10 cellular contexts compared by ENCODE assay signal in the genomic region with DNA sequence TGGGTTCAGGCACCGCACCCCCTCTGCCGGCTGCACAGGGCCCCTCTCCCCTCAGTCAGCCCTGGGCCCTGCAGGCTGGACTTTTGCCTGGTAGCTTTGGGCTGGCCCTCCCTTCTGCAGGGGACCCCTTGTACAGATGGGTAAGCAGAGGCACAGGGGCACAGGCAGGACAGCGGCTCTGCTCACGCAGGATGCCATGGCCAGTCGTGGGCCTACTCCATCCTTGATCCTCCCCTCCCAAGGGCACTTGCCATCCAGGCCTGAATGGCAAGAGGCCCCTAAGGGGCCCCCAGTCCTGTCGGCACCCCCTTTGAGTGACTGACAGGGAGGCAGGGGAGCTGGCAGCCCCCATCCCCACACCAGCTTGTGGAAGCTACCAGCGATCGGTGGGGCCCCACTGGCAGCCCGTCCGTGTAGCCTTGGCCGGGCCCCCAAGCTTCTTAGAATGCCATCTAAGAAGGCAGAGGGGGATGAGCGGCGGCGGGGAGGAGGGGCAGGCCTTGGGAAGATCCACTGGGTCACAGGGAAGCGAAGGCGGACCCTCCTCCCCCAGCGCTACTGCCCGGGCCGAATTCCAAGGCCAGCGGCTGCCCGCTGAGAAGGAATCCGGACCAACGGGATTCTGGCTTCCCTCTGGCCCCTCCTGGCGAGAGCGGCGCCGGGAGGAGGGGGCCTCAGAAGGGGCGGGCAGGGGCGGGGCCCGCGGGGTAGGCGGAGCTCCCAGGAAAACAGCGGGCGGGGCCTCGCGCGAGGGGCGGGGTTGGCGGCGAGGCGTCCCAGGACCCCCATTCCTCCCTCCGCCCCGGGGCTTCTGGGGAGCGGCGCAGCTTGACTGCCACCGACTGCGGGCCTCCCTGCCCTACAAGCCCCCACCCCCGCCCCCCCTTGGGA. TPM values are rescaled to one million over a fixed set of nuclear protein-coding genes. Genes with fewer than 3 reads are reported as not detected.
A peak's percentile ranks its signal among the peaks of the same experiment; 100 is the strongest.
DNase-seq lines count a peak whose midpoint lies in the region; ATAC-seq and TF ChIP-seq lines count a peak whose summit lies in the region.
"Had no signal": no experiment of that assay in that cellular context is flagged by ENCODE, and none has a peak within 500 bp of the region (broad histone marks: within the 10 kb centered on the region; RNA-seq: fewer than 3 reads in every experiment).

No MANE protein-coding gene starts in this region.

- TF ChIP-seq RAD21 in neural cell (conservative IDR thresholded peaks at IDR 0.05): no peak

- H2AFZ ChIP-seq in ACC112 (ENCODE audit: low read length, unreplicated experiment): peak overlapping the region; percentile 14
- no peak overlapping the region for H2AFZ ChIP-seq in neural cell (ENCODE audit: low read depth, low read length)

- no peak overlapping the region for H3K9ac ChIP-seq in neural cell (ENCODE audit: low read length)
- H3K9ac ChIP-seq: KMS-11 had no signal

- no peaks in the 10 kb centered on the region for H3F3A ChIP-seq in neural cell (ENCODE audit: insufficient read depth, low read length, poor library complexity, severe bottlenecking)

- ATAC-seq in activated CD4-positive, CD25-positive, alpha-beta regulatory T cell treated with anti-CD3 and anti-CD28 coated beads, Interleukin-2, amount 50 U/mL, for 24 hours: no peak

- TF ChIP-seq CTCF in Peyer's patch (IDR thresholded peaks at IDR 0.05) (no peak), foreskin fibroblast (IDR thresholded peaks at IDR 0.05; ENCODE audit: low read depth, low read length) (no peak), neural cell (IDR thresholded peaks at IDR 0.05; ENCODE audit: poor library complexity, severe bottlenecking) (no peak)

- H4K20me1 ChIP-seq in neural cell (ENCODE audit: insufficient read depth): no peaks in the 10 kb centered on the region

- H3K36me3 ChIP-seq in ACC112 (ENCODE audit: insufficient read depth, low read length): no peaks in the 10 kb centered on the region
- H3K36me3 ChIP-seq in Peyer's patch: no peaks in the 10 kb centered on the region
- no peaks in the 10 kb centered on the region for H3K36me3 ChIP-seq in neural cell (ENCODE audit: insufficient read depth, low read length)

- peaks cover under 1% of the 10 kb centered on the region for H3K4me1 ChIP-seq in ACC112 (ENCODE audit: control insufficient read depth, insufficient read depth, low read length, unreplicated experiment)
- peaks cover 0 to 27% (median 0%) of the 10 kb centered on the region in 4 donors for H3K4me1 ChIP-seq in Peyer's patch

- H3K9me3 ChIP-seq in Peyer's patch (no peaks in the 10 kb centered on the region), neural cell (ENCODE audit: low read length) (no peaks in the 10 kb centered on the region)

- TF ChIP-seq POLR2A in Peyer's patch (IDR thresholded peaks at IDR 0.05): no peak

- DNase-seq in Peyer's patch: peak in 1 of 3 donors; percentile 72
- DNase-seq in foreskin fibroblast: peak in 1 of 2 donors; percentile 74
- DNase-seq in GM19240 (ENCODE audit: insufficient read length, low spot score): no peak
- no peak for DNase-seq in activated T-cell treated with anti-CD3 and anti-CD28 coated beads, Interleukin-2, amount 50 U/mL, for 48 hours
- DNase-seq in NAMALWA (ENCODE audit: low spot score): no peak
- DNase-seq: DND-41 had no signal

- H3K27me3 ChIP-seq in ACC112 (ENCODE audit: insufficient read depth, low read length) (no peaks in the 10 kb centered on the region), Peyer's patch (no peaks in the 10 kb centered on the region), neural cell (ENCODE audit: insufficient read depth, low read depth, low read length) (no peaks in the 10 kb centered on the region)

- peak overlapping the region; percentile 69 for H3K4me3 ChIP-seq in ACC112 (ENCODE audit: low read depth, low read length)
- H3K4me3 ChIP-seq in Peyer's patch: peak overlapping the region; percentile 9 to 61 (median 43)
- H3K4me3 ChIP-seq in foreskin fibroblast (ENCODE audit: low read depth in 1 of 2, low read length in 2 of 2): peak overlapping the region; percentile 38 to 50
- peak overlapping the region; percentile 50 for H3K4me3 ChIP-seq in neural cell (ENCODE audit: low read length)

- H3K9me2 ChIP-seq in neural cell (ENCODE audit: insufficient read depth, low read length): no peaks in the 10 kb centered on the region

- H3K79me2 ChIP-seq in ACC112 (ENCODE audit: control insufficient read depth, insufficient read depth, low read length, unreplicated experiment) (no peaks in the 10 kb centered on the region), neural cell (replicated peaks; ENCODE audit: insufficient read depth, low read length) (no peaks in the 10 kb centered on the region)

- no peak overlapping the region for H3K4me2 ChIP-seq in neural cell (ENCODE audit: low read length)
- H3K4me2 ChIP-seq: KMS-11 had no signal

- TF ChIP-seq EP300 in neural cell (conservative IDR thresholded peaks at IDR 0.05; ENCODE audit: poor library complexity, severe bottlenecking): no peak

- H3K27ac ChIP-seq in ACC112 (ENCODE audit: low read depth, low read length) (no peak overlapping the region), Peyer's patch (peak overlapping the region; percentile 25 to 86 (median 65)), neural cell (ENCODE audit: low read length) (no peak overlapping the region)
- H3K27ac ChIP-seq: KMS-11 had no signal

TF ChIP-seq in neural cell, 6 proteins besides CTCF, POLR2A, EP300 and RAD21:
- TF ChIP-seq POLR2AphosphoS5 (IDR thresholded peaks at IDR 0.05) (no peak), MXI1 (conservative IDR thresholded peaks at IDR 0.05; ENCODE audit: poor library complexity, severe bottlenecking) (no peak), EZH2 (IDR thresholded peaks at IDR 0.05; ENCODE audit: borderline replicate concordance, insufficient read depth, low read length, poor library complexity, severe bottlenecking) (no peak), TAF1 (IDR thresholded peaks at IDR 0.05; ENCODE audit: low read depth) (no peak), SMC3 (conservative IDR thresholded peaks at IDR 0.05; ENCODE audit: poor library complexity) (no peak)
- TF ChIP-seq, protein P1, sequence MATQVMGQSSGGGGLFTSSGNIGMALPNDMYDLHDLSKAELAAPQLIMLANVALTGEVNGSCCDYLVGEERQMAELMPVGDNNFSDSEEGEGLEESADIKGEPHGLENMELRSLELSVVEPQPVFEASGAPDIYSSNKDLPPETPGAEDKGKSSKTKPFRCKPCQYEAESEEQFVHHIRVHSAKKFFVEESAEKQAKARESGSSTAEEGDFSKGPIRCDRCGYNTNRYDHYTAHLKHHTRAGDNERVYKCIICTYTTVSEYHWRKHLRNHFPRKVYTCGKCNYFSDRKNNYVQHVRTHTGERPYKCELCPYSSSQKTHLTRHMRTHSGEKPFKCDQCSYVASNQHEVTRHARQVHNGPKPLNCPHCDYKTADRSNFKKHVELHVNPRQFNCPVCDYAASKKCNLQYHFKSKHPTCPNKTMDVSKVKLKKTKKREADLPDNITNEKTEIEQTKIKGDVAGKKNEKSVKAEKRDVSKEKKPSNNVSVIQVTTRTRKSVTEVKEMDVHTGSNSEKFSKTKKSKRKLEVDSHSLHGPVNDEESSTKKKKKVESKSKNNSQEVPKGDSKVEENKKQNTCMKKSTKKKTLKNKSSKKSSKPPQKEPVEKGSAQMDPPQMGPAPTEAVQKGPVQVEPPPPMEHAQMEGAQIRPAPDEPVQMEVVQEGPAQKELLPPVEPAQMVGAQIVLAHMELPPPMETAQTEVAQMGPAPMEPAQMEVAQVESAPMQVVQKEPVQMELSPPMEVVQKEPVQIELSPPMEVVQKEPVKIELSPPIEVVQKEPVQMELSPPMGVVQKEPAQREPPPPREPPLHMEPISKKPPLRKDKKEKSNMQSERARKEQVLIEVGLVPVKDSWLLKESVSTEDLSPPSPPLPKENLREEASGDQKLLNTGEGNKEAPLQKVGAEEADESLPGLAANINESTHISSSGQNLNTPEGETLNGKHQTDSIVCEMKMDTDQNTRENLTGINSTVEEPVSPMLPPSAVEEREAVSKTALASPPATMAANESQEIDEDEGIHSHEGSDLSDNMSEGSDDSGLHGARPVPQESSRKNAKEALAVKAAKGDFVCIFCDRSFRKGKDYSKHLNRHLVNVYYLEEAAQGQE (IDR thresholded peaks at IDR 0.05; ENCODE audit: borderline replicate concordance): no peak
TF ChIP-seq in neural cell: peak in this region for 0.

RNA-seq across cellular contexts. Expression of a gene that starts 6.8 kb away (rescaled TPM):
- 100 to 1,000 TPM in 3 of 4 donors, 10 to 100 TPM in 1; 41.3 to 179 (median 130) TPM for total RNA-seq in Peyer's patch
- 89.3 and 90.0 TPM in 2 replicates for polyA plus RNA-seq in neural cell
- polyA minus RNA-seq in neural cell: 37.0 and 37.2 TPM in 2 replicates

Comparison
In these comparisons a context has a peak if more than half of its experiments do, and no peak if none do; other contexts are left out.
1. H3K27ac ChIP-seq: peak in Peyer's patch (4 of 4); none in ACC112 (single experiment) and neural cell (single experiment).
2. Peak in every context shown above with its lines, with median percentiles within 50 percentile points of each other: H3K4me3 ChIP-seq.